20 cellular contexts compared by ENCODE assay signal in the genomic region with DNA sequence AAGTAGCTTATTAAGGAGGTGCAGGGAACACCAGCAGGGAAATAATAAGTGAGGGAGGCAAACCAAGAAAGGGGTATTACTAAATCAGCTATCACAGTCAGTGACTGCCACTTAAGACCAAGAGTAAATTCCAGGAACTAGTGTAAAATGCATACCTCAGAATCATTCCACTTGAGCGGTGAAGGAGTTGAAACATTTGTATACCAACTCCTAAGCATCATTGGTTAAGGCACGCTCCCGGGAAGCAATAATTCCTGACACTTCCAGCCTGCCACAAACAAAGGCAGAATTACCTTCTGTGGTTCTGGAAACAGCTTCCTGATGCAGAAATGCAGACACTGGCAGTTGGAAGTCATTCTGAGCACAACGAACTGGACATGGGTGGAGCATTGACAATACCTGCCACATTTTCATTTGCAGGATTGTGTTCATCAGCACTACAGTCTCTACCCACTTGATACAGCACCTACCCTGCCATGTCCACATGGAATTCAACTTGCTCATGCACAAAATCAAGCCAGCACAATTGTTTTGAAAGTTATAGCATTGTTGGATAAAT.
"Had no signal": no experiment of that assay in that cellular context is flagged by ENCODE, and none has a peak within 500 bp of the region (broad histone marks: within the 10 kb centered on the region; RNA-seq: fewer than 3 reads in every experiment).

No MANE protein-coding gene starts in this region.

- H3K27me3 ChIP-seq: foreskin keratinocyte, right lobe of liver, upper lobe of left lung had no signal

- H3K4me1 Mint-ChIP-seq: activated CD4-positive, alpha-beta T cell treated with anti-CD3 and anti-CD28 coated beads, Interleukin-2, amount 10 ng/mL, durations not matched to agents 24 days and 14 days; activated naive CD8-positive, alpha-beta T cell treated with anti-CD3 and anti-CD28 coated beads, Interleukin-2, amount 10 ng/mL, durations not matched to agents 7 days and 5 days; nephron had no signal

- DNase-seq: activated CD4-positive, alpha-beta T cell treated with anti-CD3 and anti-CD28 coated beads, Interleukin-2, amount 10 ng/mL, durations not matched to agents 24 days and 14 days; activated CD4-positive, CD25-positive, alpha-beta regulatory T cell; activated CD8-positive, alpha-beta memory T cell treated with anti-CD3 and anti-CD28 coated beads, Interleukin-2, amount 50 U/mL, for 48 hours; activated naive CD8-positive, alpha-beta T cell treated with anti-CD3 and anti-CD28 coated beads, Interleukin-2, amount 10 ng/mL, durations not matched to agents 7 days and 5 days; anterior cingulate cortex; cerebellar nuclear complex; effector memory CD4-positive, alpha-beta T cell; foreskin keratinocyte; left ventricle myocardium superior; mesendoderm; occipital lobe; right lobe of liver; stimulated activated naive CD8-positive, alpha-beta T cell treated with anti-CD3 and anti-CD28 coated beads, Interleukin-15, Interleukin-2, amounts not matched to agents 100 U/mL and 50 U/mL, for 24 hours; T-helper 2 cell; upper lobe of left lung had no signal

- H3K36me3 ChIP-seq: breast epithelium, right lobe of liver, upper lobe of left lung had no signal

- H3K4me3 Mint-ChIP-seq: activated CD4-positive, alpha-beta T cell treated with anti-CD3 and anti-CD28 coated beads, Interleukin-2, amount 10 ng/mL, durations not matched to agents 24 days and 14 days; activated naive CD8-positive, alpha-beta T cell treated with anti-CD3 and anti-CD28 coated beads, Interleukin-2, amount 10 ng/mL, durations not matched to agents 7 days and 5 days; dendritic cell treated with granulocyte-macrophage colony-stimulating factor and Interleukin-4, amounts not matched to agents 40 ng/mL and 50 ng/mL, for 4 days; nephron had no signal

- H3K27me3 Mint-ChIP-seq: activated CD4-positive, alpha-beta T cell treated with anti-CD3 and anti-CD28 coated beads, Interleukin-2, amount 10 ng/mL, durations not matched to agents 24 days and 14 days; activated naive CD8-positive, alpha-beta T cell treated with anti-CD3 and anti-CD28 coated beads, Interleukin-2, amount 10 ng/mL, durations not matched to agents 7 days and 5 days; dendritic cell treated with granulocyte-macrophage colony-stimulating factor and Interleukin-4, amounts not matched to agents 40 ng/mL and 50 ng/mL, for 4 days; progenitor cell of endocrine pancreas had no signal

- H3K27ac Mint-ChIP-seq: activated CD4-positive, alpha-beta T cell treated with anti-CD3 and anti-CD28 coated beads, Interleukin-2, amount 10 ng/mL, durations not matched to agents 24 days and 14 days; activated naive CD8-positive, alpha-beta T cell treated with anti-CD3 and anti-CD28 coated beads, Interleukin-2, amount 10 ng/mL, durations not matched to agents 7 days and 5 days; dendritic cell treated with granulocyte-macrophage colony-stimulating factor and Interleukin-4, amounts not matched to agents 40 ng/mL and 50 ng/mL, for 4 days; nephron; progenitor cell of endocrine pancreas had no signal

- H3K4me3 ChIP-seq: breast epithelium, right lobe of liver, smooth muscle cell, upper lobe of left lung had no signal

- H3K9me3 Mint-ChIP-seq: activated naive CD8-positive, alpha-beta T cell treated with anti-CD3 and anti-CD28 coated beads, Interleukin-2, amount 10 ng/mL, durations not matched to agents 7 days and 5 days; dendritic cell treated with granulocyte-macrophage colony-stimulating factor and Interleukin-4, amounts not matched to agents 40 ng/mL and 50 ng/mL, for 4 days; nephron had no signal

- ATAC-seq: foreskin keratinocyte; left ventricle myocardium superior; right lobe of liver; stimulated activated naive CD8-positive, alpha-beta T cell treated with anti-CD3 and anti-CD28 coated beads, Interleukin-15, Interleukin-2, amounts not matched to agents 100 U/mL and 50 U/mL, for 24 hours had no signal

- H3K9me3 ChIP-seq: breast epithelium, right lobe of liver, upper lobe of left lung had no signal

- H3K4me1 ChIP-seq: breast epithelium, foreskin keratinocyte, right lobe of liver, upper lobe of left lung had no signal

- H3K27ac ChIP-seq: breast epithelium, foreskin keratinocyte, right lobe of liver, upper lobe of left lung had no signal
